Comparison of ENCODE assay signal across 1 cellular context in the genomic region with DNA sequence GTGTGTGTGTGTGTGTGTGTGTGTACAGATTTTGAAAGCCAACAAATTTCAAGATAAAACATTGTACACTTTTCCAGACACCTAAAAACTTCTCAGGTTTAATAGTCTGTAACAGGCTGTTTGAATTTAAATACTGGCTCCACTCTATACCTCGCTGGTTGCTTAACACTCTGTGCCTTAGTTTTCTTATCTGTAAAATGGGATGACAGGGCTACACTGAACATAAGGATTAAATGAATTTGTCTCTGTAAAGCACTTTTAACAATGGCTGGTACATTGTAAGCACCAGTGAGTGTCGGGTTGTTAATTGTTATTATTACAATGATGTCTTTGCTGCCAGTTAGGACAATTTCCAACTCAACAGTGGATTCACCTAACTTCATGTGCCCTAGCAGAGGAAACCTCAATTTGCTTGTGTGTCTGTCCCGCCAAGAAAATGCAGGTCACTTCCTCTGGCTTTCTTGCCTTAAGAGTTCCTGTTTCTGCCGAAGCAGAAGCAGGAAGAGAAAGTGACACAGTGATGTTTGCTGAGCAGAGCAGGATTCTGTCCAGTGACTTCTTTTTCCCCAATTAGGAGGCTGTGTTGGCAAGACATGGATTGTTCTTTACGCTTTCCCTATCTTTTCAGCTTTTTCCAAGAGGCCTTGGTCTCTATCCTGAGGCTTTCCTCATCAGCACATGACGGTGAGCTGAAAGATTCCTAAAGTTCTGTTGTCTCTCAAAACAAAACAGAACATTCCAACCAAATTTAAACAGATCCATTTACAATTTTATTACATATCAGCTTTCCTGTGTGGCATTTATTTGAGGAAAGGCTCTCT.
TF ChIP-seq lines count a peak whose summit lies in the region.

No MANE protein-coding gene starts in this region.

TF ChIP-seq in GM12878, 131 proteins besides CTCF, POLR2A, EP300 and RAD21 (continued from another document and continues in another):
- TF ChIP-seq, protein P1, sequence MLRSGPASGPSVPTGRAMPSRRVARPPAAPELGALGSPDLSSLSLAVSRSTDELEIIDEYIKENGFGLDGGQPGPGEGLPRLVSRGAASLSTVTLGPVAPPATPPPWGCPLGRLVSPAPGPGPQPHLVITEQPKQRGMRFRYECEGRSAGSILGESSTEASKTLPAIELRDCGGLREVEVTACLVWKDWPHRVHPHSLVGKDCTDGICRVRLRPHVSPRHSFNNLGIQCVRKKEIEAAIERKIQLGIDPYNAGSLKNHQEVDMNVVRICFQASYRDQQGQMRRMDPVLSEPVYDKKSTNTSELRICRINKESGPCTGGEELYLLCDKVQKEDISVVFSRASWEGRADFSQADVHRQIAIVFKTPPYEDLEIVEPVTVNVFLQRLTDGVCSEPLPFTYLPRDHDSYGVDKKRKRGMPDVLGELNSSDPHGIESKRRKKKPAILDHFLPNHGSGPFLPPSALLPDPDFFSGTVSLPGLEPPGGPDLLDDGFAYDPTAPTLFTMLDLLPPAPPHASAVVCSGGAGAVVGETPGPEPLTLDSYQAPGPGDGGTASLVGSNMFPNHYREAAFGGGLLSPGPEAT (IDR thresholded peaks at IDR 0.05; ENCODE audit: low read depth) = no peak
- no peak for TF ChIP-seq ATF7 (IDR thresholded peaks at IDR 0.05; ENCODE audit: low read depth)
- no peak for TF ChIP-seq ZZZ3 (IDR thresholded peaks at IDR 0.05; ENCODE audit: control insufficient read depth, insufficient read length, low read depth)
- peak; percentile 43 for TF ChIP-seq E2F8 (IDR thresholded peaks at IDR 0.05; ENCODE audit: low read depth, partially characterized antibody)
- TF ChIP-seq MAX (IDR thresholded peaks at IDR 0.05; ENCODE audit: low read depth, low read length) = no peak
- TF ChIP-seq TARDBP (IDR thresholded peaks at IDR 0.05; ENCODE audit: borderline replicate concordance) = no peak
- TF ChIP-seq, protein P2, sequence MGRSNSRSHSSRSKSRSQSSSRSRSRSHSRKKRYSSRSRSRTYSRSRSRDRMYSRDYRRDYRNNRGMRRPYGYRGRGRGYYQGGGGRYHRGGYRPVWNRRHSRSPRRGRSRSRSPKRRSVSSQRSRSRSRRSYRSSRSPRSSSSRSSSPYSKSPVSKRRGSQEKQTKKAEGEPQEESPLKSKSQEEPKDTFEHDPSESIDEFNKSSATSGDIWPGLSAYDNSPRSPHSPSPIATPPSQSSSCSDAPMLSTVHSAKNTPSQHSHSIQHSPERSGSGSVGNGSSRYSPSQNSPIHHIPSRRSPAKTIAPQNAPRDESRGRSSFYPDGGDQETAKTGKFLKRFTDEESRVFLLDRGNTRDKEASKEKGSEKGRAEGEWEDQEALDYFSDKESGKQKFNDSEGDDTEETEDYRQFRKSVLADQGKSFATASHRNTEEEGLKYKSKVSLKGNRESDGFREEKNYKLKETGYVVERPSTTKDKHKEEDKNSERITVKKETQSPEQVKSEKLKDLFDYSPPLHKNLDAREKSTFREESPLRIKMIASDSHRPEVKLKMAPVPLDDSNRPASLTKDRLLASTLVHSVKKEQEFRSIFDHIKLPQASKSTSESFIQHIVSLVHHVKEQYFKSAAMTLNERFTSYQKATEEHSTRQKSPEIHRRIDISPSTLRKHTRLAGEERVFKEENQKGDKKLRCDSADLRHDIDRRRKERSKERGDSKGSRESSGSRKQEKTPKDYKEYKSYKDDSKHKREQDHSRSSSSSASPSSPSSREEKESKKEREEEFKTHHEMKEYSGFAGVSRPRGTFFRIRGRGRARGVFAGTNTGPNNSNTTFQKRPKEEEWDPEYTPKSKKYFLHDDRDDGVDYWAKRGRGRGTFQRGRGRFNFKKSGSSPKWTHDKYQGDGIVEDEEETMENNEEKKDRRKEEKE (IDR thresholded peaks at IDR 0.05) = no peak
- TF ChIP-seq, protein P3, sequence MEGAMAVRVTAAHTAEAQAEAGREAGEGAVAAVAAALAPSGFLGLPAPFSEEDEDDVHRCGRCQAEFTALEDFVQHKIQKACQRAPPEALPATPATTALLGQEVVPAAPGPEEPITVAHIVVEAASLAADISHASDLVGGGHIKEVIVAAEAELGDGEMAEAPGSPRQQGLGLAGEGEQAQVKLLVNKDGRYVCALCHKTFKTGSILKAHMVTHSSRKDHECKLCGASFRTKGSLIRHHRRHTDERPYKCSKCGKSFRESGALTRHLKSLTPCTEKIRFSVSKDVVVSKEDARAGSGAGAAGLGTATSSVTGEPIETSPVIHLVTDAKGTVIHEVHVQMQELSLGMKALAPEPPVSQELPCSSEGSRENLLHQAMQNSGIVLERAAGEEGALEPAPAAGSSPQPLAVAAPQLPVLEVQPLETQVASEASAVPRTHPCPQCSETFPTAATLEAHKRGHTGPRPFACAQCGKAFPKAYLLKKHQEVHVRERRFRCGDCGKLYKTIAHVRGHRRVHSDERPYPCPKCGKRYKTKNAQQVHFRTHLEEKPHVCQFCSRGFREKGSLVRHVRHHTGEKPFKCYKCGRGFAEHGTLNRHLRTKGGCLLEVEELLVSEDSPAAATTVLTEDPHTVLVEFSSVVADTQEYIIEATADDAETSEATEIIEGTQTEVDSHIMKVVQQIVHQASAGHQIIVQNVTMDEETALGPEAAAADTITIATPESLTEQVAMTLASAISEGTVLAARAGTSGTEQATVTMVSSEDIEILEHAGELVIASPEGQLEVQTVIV (IDR thresholded peaks at IDR 0.05; ENCODE audit: borderline replicate concordance, partially characterized antibody) = no peak
- TF ChIP-seq, protein P4, sequence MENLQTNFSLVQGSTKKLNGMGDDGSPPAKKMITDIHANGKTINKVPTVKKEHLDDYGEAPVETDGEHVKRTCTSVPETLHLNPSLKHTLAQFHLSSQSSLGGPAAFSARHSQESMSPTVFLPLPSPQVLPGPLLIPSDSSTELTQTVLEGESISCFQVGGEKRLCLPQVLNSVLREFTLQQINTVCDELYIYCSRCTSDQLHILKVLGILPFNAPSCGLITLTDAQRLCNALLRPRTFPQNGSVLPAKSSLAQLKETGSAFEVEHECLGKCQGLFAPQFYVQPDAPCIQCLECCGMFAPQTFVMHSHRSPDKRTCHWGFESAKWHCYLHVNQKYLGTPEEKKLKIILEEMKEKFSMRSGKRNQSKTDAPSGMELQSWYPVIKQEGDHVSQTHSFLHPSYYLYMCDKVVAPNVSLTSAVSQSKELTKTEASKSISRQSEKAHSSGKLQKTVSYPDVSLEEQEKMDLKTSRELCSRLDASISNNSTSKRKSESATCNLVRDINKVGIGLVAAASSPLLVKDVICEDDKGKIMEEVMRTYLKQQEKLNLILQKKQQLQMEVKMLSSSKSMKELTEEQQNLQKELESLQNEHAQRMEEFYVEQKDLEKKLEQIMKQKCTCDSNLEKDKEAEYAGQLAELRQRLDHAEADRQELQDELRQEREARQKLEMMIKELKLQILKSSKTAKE (IDR thresholded peaks at IDR 0.05; ENCODE audit: low read depth, poor library complexity, severe bottlenecking) = no peak
- TF ChIP-seq GABPA (IDR thresholded peaks at IDR 0.05; ENCODE audit: low read depth) = peak; percentile 80
- TF ChIP-seq KLF5 (IDR thresholded peaks at IDR 0.05; ENCODE audit: partially characterized antibody) = no peak
- no peak for TF ChIP-seq USF2 (IDR thresholded peaks at IDR 0.05; ENCODE audit: borderline replicate concordance, low read depth, low read length)
- TF ChIP-seq NFXL1 (IDR thresholded peaks at IDR 0.05; ENCODE audit: borderline replicate concordance) = no peak
- TF ChIP-seq RCOR1 (conservative IDR thresholded peaks at IDR 0.05; ENCODE audit: low read depth, low read length) = no peak
- no peak for TF ChIP-seq LARP7 (IDR thresholded peaks at IDR 0.05)
- no peak for TF ChIP-seq MLLT1 (IDR thresholded peaks at IDR 0.05)
- TF ChIP-seq RELA (IDR thresholded peaks at IDR 0.05; ENCODE audit: borderline replicate concordance, partially characterized antibody) = no peak
- 0 out of 2 replicates have a peak, but pooled peaks have one; percentile 38 for TF ChIP-seq IRF4 (IDR thresholded peaks at IDR 0.05; ENCODE audit: low read depth, low read length)
- peak; percentile 65; the same call in 1 of the 2 replicates for TF ChIP-seq ZNF217 (IDR thresholded peaks at IDR 0.05)
- no peak for TF ChIP-seq NRF1 (conservative IDR thresholded peaks at IDR 0.05; ENCODE audit: low read depth, low read length)
- TF ChIP-seq SMAD1 (IDR thresholded peaks at IDR 0.05; ENCODE audit: low read depth, partially characterized antibody) = no peak
- no peak for TF ChIP-seq ZNF384 (IDR thresholded peaks at IDR 0.05; ENCODE audit: borderline replicate concordance, low read depth, low read length)
- TF ChIP-seq, protein P5, sequence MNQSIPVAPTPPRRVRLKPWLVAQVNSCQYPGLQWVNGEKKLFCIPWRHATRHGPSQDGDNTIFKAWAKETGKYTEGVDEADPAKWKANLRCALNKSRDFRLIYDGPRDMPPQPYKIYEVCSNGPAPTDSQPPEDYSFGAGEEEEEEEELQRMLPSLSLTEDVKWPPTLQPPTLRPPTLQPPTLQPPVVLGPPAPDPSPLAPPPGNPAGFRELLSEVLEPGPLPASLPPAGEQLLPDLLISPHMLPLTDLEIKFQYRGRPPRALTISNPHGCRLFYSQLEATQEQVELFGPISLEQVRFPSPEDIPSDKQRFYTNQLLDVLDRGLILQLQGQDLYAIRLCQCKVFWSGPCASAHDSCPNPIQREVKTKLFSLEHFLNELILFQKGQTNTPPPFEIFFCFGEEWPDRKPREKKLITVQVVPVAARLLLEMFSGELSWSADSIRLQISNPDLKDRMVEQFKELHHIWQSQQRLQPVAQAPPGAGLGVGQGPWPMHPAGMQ (IDR thresholded peaks at IDR 0.05; ENCODE audit: borderline replicate concordance) = no peak
- TF ChIP-seq RUNX3 (IDR thresholded peaks at IDR 0.05; ENCODE audit: low read length) = peak; percentile 71
- no peak for TF ChIP-seq HSF1 (IDR thresholded peaks at IDR 0.05; ENCODE audit: low read depth, low read length)
- TF ChIP-seq, protein P6, sequence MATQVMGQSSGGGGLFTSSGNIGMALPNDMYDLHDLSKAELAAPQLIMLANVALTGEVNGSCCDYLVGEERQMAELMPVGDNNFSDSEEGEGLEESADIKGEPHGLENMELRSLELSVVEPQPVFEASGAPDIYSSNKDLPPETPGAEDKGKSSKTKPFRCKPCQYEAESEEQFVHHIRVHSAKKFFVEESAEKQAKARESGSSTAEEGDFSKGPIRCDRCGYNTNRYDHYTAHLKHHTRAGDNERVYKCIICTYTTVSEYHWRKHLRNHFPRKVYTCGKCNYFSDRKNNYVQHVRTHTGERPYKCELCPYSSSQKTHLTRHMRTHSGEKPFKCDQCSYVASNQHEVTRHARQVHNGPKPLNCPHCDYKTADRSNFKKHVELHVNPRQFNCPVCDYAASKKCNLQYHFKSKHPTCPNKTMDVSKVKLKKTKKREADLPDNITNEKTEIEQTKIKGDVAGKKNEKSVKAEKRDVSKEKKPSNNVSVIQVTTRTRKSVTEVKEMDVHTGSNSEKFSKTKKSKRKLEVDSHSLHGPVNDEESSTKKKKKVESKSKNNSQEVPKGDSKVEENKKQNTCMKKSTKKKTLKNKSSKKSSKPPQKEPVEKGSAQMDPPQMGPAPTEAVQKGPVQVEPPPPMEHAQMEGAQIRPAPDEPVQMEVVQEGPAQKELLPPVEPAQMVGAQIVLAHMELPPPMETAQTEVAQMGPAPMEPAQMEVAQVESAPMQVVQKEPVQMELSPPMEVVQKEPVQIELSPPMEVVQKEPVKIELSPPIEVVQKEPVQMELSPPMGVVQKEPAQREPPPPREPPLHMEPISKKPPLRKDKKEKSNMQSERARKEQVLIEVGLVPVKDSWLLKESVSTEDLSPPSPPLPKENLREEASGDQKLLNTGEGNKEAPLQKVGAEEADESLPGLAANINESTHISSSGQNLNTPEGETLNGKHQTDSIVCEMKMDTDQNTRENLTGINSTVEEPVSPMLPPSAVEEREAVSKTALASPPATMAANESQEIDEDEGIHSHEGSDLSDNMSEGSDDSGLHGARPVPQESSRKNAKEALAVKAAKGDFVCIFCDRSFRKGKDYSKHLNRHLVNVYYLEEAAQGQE (IDR thresholded peaks at IDR 0.05; ENCODE audit: low read depth, low read length) = no peak
- TF ChIP-seq SPI1 (IDR thresholded peaks at IDR 0.05; ENCODE audit: borderline replicate concordance, insufficient read depth, low read depth, low read length) = peak; percentile 96
